Comparison of ENCODE assay signal across 16 cellular contexts in the genomic region with DNA sequence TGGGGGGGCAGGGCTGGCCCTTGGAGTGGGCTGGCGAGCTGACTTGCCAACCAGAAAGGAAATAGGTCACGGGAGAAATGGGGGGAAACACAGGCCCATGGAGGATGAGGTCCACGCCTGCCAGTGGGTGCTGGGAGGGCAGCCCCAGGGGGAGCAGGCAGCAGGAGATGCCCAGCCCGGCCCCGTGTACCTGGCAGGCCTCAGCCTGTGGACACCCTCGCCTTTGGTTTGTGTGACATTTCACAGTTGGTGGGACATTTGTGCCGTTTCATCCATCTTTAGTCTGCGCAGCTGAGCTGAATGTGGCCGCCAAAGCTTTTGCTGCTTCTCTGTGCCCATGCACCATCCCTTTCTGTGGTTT.
DNase-seq lines count a peak whose midpoint lies in the region; ATAC-seq and TF ChIP-seq lines count a peak whose summit lies in the region.
"Had no signal": no experiment of that assay in that cellular context is flagged by ENCODE, and none has a peak within 500 bp of the region (broad histone marks: within the 10 kb centered on the region; RNA-seq: fewer than 3 reads in every experiment).

No MANE protein-coding gene starts in this region.

- 83 to 91% methylated on average over 9 of the region's 9 CpGs for WGBS in body of pancreas, 2 donors

- H3K4me3 ChIP-seq in body of pancreas, result no peak overlapping the region
- H3K4me3 ChIP-seq: neural progenitor cell, testis had no signal

- no peaks in the 10 kb centered on the region for H3K27me3 ChIP-seq in body of pancreas
- H3K27me3 ChIP-seq: neural progenitor cell, testis had no signal

- no peaks in the 10 kb centered on the region for H3K9me3 ChIP-seq in body of pancreas
- H3K9me3 ChIP-seq: testis had no signal

- no peak for DNase-seq in activated B cell treated with CpG ODN at 0.5 μM for 24 hours
- DNase-seq in body of pancreas, result no peak
- no peak for DNase-seq in Calu3
- DNase-seq: activated CD8-positive, alpha-beta memory T cell treated with anti-CD3 and anti-CD28 coated beads for 24 hours; activated naive CD4-positive, alpha-beta T cell treated with anti-CD3 and anti-CD28 coated beads, Interleukin-2, amount 50 U/mL, for 16 hours; HCEC 1CT; hippocampal formation; left ventricle myocardium superior; NCI-H524; T1000; testis had no signal

- no peaks in the 10 kb centered on the region for H3K4me1 ChIP-seq in body of pancreas
- H3K4me1 ChIP-seq: testis had no signal

- CTCF ChIA-PET in activated B cell treated with CpG ODN at 0.5 μM for 24 hours (lab: Charles Lee), result interaction anchor here (0.8 to 1.9 kb wide), 9 partner anchors 28 to 283 kb away, joined by 3 to 7 read pairs (median 4); no protein-coding TSS in a partner anchor
- CTCF ChIA-PET in Calu3 (lab: Charles Lee), result no interaction called here

- peaks cover 11% of the 10 kb centered on the region for H3K36me3 Mint-ChIP-seq in activated B cell treated with CpG ODN at 0.5 μM for 24 hours (ENCODE audit: low read depth)
- H3K36me3 Mint-ChIP-seq in stimulated activated memory B cell treated with anti-CD40 and anti-IgM and Interleukin-4, amounts not matched to agents 10 μg/mL and 1 μg/mL and 100 μg/mL, for 72 hours, result peaks cover 52% of the 10 kb centered on the region
- H3K36me3 Mint-ChIP-seq in Calu3 (ENCODE audit: insufficient read depth, unreplicated experiment), result peaks cover 9% of the 10 kb centered on the region

- peak overlapping the region in 1 of 4 donors; percentile 8 for H3K27ac ChIP-seq in body of pancreas
- H3K27ac ChIP-seq: neural progenitor cell, testis had no signal

- TF ChIP-seq POLR2A in body of pancreas (IDR thresholded peaks at IDR 0.05), result no peak

- TF ChIP-seq CTCF in activated B cell treated with CpG ODN at 0.5 μM for 24 hours (IDR thresholded peaks at IDR 0.05) (no peak), body of pancreas (IDR thresholded peaks at IDR 0.05) (no peak), Calu3 (IDR thresholded peaks at IDR 0.05; ENCODE audit: unreplicated experiment) (no peak)

- intact Hi-C loops in activated B cell treated with CpG ODN at 0.5 μM for 24 hours (cut with micrococcal nuclease), result loop anchor here (1.0 to 10.0 kb wide), 5 partner anchors 23 to 311 kb away; no protein-coding TSS in a partner anchor
- intact Hi-C loops in body of pancreas (cut with DNase I), result no loop called here
- intact Hi-C loops in Calu3 (cut with micrococcal nuclease; ENCODE audit: unreplicated experiment), result no loop called here

- POLR2A ChIA-PET in activated B cell treated with CpG ODN at 0.5 μM for 24 hours (lab: Charles Lee), result interaction anchor here (0.5 to 2.6 kb wide), 11 partner anchors 20 to 283 kb away, joined by 3 to 12 read pairs (median 6); no protein-coding TSS in a partner anchor

- H3K4me1 Mint-ChIP-seq in activated B cell treated with CpG ODN at 0.5 μM for 24 hours (peaks cover 62% of the 10 kb centered on the region), Calu3 (ENCODE audit: low read depth, unreplicated experiment) (no peaks in the 10 kb centered on the region)
- H3K4me1 Mint-ChIP-seq in stimulated activated memory B cell treated with anti-CD40 and anti-IgM and Interleukin-4, amounts not matched to agents 10 μg/mL and 1 μg/mL and 100 μg/mL, for 72 hours, result peaks cover 41% of the 10 kb centered on the region

- H3K27ac Mint-ChIP-seq in activated B cell treated with CpG ODN at 0.5 μM for 24 hours (peak overlapping the region; percentile 87), Calu3 (ENCODE audit: unreplicated experiment) (no peak overlapping the region)
- H3K27ac Mint-ChIP-seq in stimulated activated memory B cell treated with anti-CD40 and anti-IgM and Interleukin-4, amounts not matched to agents 10 μg/mL and 1 μg/mL and 100 μg/mL, for 72 hours, result peak overlapping the region; percentile 89
- H3K27ac Mint-ChIP-seq: neural progenitor cell had no signal

- ATAC-seq in GM18909 (IDR thresholded peaks at IDR 0.05; ENCODE audit: poor library complexity, unreplicated experiment) (peak; percentile 16), HG02885 (IDR thresholded peaks at IDR 0.05; ENCODE audit: poor library complexity, unreplicated experiment) (peak; percentile 18), activated B cell treated with CpG ODN at 0.5 μM for 24 hours (ENCODE audit: low read depth) (peak; percentile 15), GM19463 (IDR thresholded peaks at IDR 0.05; ENCODE audit: unreplicated experiment) (no peak), body of pancreas (no peak)
- ATAC-seq in stimulated activated memory B cell treated with anti-CD40 and anti-IgM and Interleukin-4, amounts not matched to agents 10 μg/mL and 1 μg/mL and 100 μg/mL, for 72 hours, result peak; percentile 29

- no TSS peak for BruUV-seq in Calu3 (replicated peaks; lab: Mats Ljungman, UMichigan)

- H3K27me3 Mint-ChIP-seq in activated B cell treated with CpG ODN at 0.5 μM for 24 hours (no peaks in the 10 kb centered on the region), Calu3 (ENCODE audit: unreplicated experiment) (no peaks in the 10 kb centered on the region)
- no peaks in the 10 kb centered on the region for H3K27me3 Mint-ChIP-seq in stimulated activated memory B cell treated with anti-CD40 and anti-IgM and Interleukin-4, amounts not matched to agents 10 μg/mL and 1 μg/mL and 100 μg/mL, for 72 hours

- no peaks in the 10 kb centered on the region for H3K36me3 ChIP-seq in body of pancreas (replicated peaks in 1 of 2; ENCODE audit: insufficient read depth in 1 of 2, low read depth in 2 of 2)
- H3K36me3 ChIP-seq: neural progenitor cell had no signal

- peak overlapping the region; percentile 65 for H3K4me3 Mint-ChIP-seq in activated B cell treated with CpG ODN at 0.5 μM for 24 hours
- H3K4me3 Mint-ChIP-seq in stimulated activated memory B cell treated with anti-CD40 and anti-IgM and Interleukin-4, amounts not matched to agents 10 μg/mL and 1 μg/mL and 100 μg/mL, for 72 hours, result peak overlapping the region; percentile 32
- no peak overlapping the region for H3K4me3 Mint-ChIP-seq in Calu3 (ENCODE audit: low read depth, unreplicated experiment)
- H3K4me3 Mint-ChIP-seq: neural progenitor cell had no signal

- H3K9me3 Mint-ChIP-seq in activated B cell treated with CpG ODN at 0.5 μM for 24 hours (no peaks in the 10 kb centered on the region), Calu3 (ENCODE audit: low read depth, unreplicated experiment) (no peaks in the 10 kb centered on the region)
- no peaks in the 10 kb centered on the region for H3K9me3 Mint-ChIP-seq in stimulated activated memory B cell treated with anti-CD40 and anti-IgM and Interleukin-4, amounts not matched to agents 10 μg/mL and 1 μg/mL and 100 μg/mL, for 72 hours

Comparison
In these comparisons a context has a peak if more than half of its experiments do, and no peak if none do; other contexts are left out.
1. ATAC-seq: peak in GM18909 (single experiment), HG02885 (single experiment), activated B cell treated with CpG ODN at 0.5 μM for 24 hours (single experiment) and stimulated activated memory B cell treated with anti-CD40 and anti-IgM and Interleukin-4, amounts not matched to agents 10 μg/mL and 1 μg/mL and 100 μg/mL, for 72 hours (single experiment); none in GM19463 (single experiment) and body of pancreas (single experiment).